ENCODE assay signal across 26 cellular contexts in the genomic region with DNA sequence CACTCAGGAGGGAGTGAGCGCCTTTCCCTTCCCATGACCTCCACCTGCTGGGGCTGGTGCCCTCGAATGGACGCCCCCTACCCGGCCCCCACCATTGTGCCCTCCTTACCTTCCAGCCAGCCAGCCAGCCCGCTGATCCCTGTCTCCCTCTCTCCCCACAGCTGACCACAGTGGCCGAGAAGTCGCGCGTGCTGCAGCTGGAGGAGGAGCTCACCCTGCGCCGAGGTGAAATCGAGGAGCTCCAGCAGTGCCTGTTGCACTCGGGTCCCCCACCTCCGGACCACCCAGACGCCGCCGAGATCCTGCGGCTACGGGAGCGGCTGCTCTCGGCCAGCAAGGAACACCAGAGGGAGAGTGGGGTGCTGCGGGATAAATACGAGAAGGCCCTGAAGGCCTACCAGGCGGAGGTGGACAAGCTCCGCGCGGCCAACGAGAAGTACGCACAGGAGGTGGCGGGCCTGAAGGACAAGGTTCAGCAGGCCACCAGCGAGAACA.
A peak's percentile ranks its signal among the peaks of the same experiment; 100 is the strongest.
DNase-seq lines count a peak whose midpoint lies in the region; ATAC-seq, FAIRE-seq and TF ChIP-seq lines count a peak whose summit lies in the region.
"Had no signal": no experiment of that assay in that cellular context is flagged by ENCODE, and none has a peak within 500 bp of the region (broad histone marks: within the 10 kb centered on the region; RNA-seq: fewer than 3 reads in every experiment).

No MANE protein-coding gene starts in this region.

- H3K27me3 Mint-ChIP-seq in neural progenitor cell (ENCODE audit: insufficient read depth, low read depth) = peaks cover 2% of the 10 kb centered on the region
- H3K27me3 Mint-ChIP-seq: CD8-positive, alpha-beta memory T cell; IgD-negative memory B cell had no signal

- RAD21 ChIA-PET in GM12878 (lab: Charles Lee; ENCODE audit: unreplicated experiment) = interaction anchor here (1.4 kb wide), 1 partner anchor 25 kb away, joined by 4 read pairs; no protein-coding TSS in a partner anchor

- H2AFZ ChIP-seq in HepG2 (ENCODE audit: low read length) (no peak overlapping the region), GM12878 (ENCODE audit: control insufficient read depth, low read depth, low read length) (no peak overlapping the region), neural progenitor cell (replicated peaks) (no peak overlapping the region)

- no peaks in the 10 kb centered on the region for H3K9me3 Mint-ChIP-seq in neural progenitor cell
- H3K9me3 Mint-ChIP-seq: CD4-positive, CD25-positive, alpha-beta regulatory T cell; CD8-positive, alpha-beta memory T cell; HFFc6; IgD-negative memory B cell had no signal

- peaks cover under 1% of the 10 kb centered on the region for H3F3A ChIP-seq in neural progenitor cell (ENCODE audit: low read depth)

- peak overlapping the region; percentile 72 for H3K27ac Mint-ChIP-seq in neural progenitor cell
- H3K27ac Mint-ChIP-seq: CD4-positive, CD25-positive, alpha-beta regulatory T cell; CD8-positive, alpha-beta memory T cell; HFFc6; IgD-negative memory B cell had no signal

- no peaks in the 10 kb centered on the region for H4K20me1 ChIP-seq in HepG2 (ENCODE audit: insufficient read depth, low read length)
- no peaks in the 10 kb centered on the region; the same call in 1 of the 2 replicates for H4K20me1 ChIP-seq in GM12878 (ENCODE audit: control insufficient read depth, insufficient read depth)
- H4K20me1 ChIP-seq in neural progenitor cell (ENCODE audit: low read depth) = peaks cover 9% of the 10 kb centered on the region

- no peak for FAIRE-seq in HepG2 (lab: Jason Lieb, UNC)
- FAIRE-seq in GM12878 (lab: Jason Lieb, UNC) = no peak
- FAIRE-seq: A204.1, GM12891, GM18507 had no signal

- in situ Hi-C loops in HepG2 (cut with HindIII; ENCODE audit: extremely low pct_ligation_motif_present, low pct_unique_long_range_greater_than_20kb) = no loop called here
- in situ Hi-C loops in GM12878 (cut with MboI) = no loop called here

- TF ChIP-seq POLR2A in HepG2 (IDR thresholded peaks at IDR 0.05; ENCODE audit: insufficient read depth in 1 of 2, low read depth in 2 of 2, low read length in 2 of 2) (no peak), right lobe of liver (IDR thresholded peaks at IDR 0.05) (no peak), GM12878 (IDR thresholded peaks at IDR 0.05; ENCODE audit: low read depth, low read length) (peak; percentile 40; the same call in 1 of the 2 replicates)

- TF ChIP-seq RAD21 in HepG2 (CRISPR knock-in tag; IDR thresholded peaks at IDR 0.05) (no peak), GM12878 (IDR thresholded peaks at IDR 0.05; ENCODE audit: insufficient read depth, low read depth, low read length) (no peak)

- H3K36me3 ChIP-seq in HepG2 (replicated peaks in 1 of 2; ENCODE audit: control insufficient read depth in 1 of 2, insufficient read depth in 2 of 2, low read length in 2 of 2) (peaks cover 4 to 15% of the 10 kb centered on the region in 2 experiments; a peak in 3 of 5 replicates), right lobe of liver (no peaks in the 10 kb centered on the region), GM12878 (ENCODE audit: control insufficient read depth in 2 of 2, insufficient read depth in 2 of 2, low read length in 1 of 2) (peaks cover 6 to 21% of the 10 kb centered on the region in 2 experiments; a peak in 3 of 4 replicates), neural progenitor cell (no peaks in the 10 kb centered on the region)
- H3K36me3 ChIP-seq: BE2C had no signal

- intact Hi-C loops in HepG2 (cut with micrococcal nuclease; ENCODE audit: unreplicated experiment) = no loop called here
- intact Hi-C loops in right lobe of liver (cut with DNase I) = loop anchor here in 1 of 2 donors (10.0 kb wide), 1 partner anchor 51 kb away; no protein-coding TSS in a partner anchor
- intact Hi-C loops in GM12878 (cut with micrococcal nuclease; ENCODE audit: unreplicated experiment) = no loop called here

- no peak overlapping the region for H3K4me3 Mint-ChIP-seq in neural progenitor cell
- H3K4me3 Mint-ChIP-seq: CD4-positive, CD25-positive, alpha-beta regulatory T cell; CD8-positive, alpha-beta memory T cell; HFFc6 had no signal

- H3K4me3 ChIP-seq in HepG2 (replicated peaks in 1 of 3; ENCODE audit: insufficient read depth in 1 of 3, low read depth in 2 of 3, low read length in 3 of 3) = no peak overlapping the region
- no peak overlapping the region for H3K4me3 ChIP-seq in right lobe of liver
- H3K4me3 ChIP-seq in GM12878 = no peak overlapping the region
- H3K4me3 ChIP-seq in neural progenitor cell = no peak overlapping the region

- SMC1A ChIA-PET in GM12878 (lab: Charles Lee; ENCODE audit: uncharacterized antibody, unreplicated experiment) = interaction anchor here (1.2 kb wide), 1 partner anchor 170 kb away, joined by 3 read pairs; no protein-coding TSS in a partner anchor

- BruUV-seq in HepG2 (replicated peaks; lab: Mats Ljungman, UMichigan) = no TSS peak
- no TSS peak for BruUV-seq in GM12878 (replicated peaks; lab: Mats Ljungman, UMichigan)

- H3K9me3 ChIP-seq in HepG2 (ENCODE audit: low read length) = no peaks in the 10 kb centered on the region
- H3K9me3 ChIP-seq in right lobe of liver = no peaks in the 10 kb centered on the region
- H3K9me3 ChIP-seq in GM12878 (replicated peaks; ENCODE audit: control insufficient read depth, insufficient read depth, low read length) = no peaks in the 10 kb centered on the region
- no peaks in the 10 kb centered on the region for H3K9me3 ChIP-seq in neural progenitor cell (ENCODE audit: low read depth)
- H3K9me3 ChIP-seq: BE2C had no signal

- no peak overlapping the region for H3K4me2 ChIP-seq in HepG2 (ENCODE audit: low read depth, low read length)
- H3K4me2 ChIP-seq in GM12878 (ENCODE audit: control insufficient read depth, insufficient read depth) = no peak overlapping the region
- no peak overlapping the region for H3K4me2 ChIP-seq in neural progenitor cell

- CTCF ChIA-PET in HepG2 (lab: Yijun Ruan, JAX; ENCODE audit: low intra/inter-chr PET ratio, low total read pairs) (no interaction called here), GM12878 (lab: Yijun Ruan, JAX) (interaction anchor here (1.0 to 1.1 kb wide), 2 partner anchors 25 to 73 kb away, joined by 3 read pairs; no protein-coding TSS in a partner anchor)

- H3K79me2 ChIP-seq in HepG2 (ENCODE audit: insufficient read depth, low read length) (no peaks in the 10 kb centered on the region), GM12878 (ENCODE audit: control insufficient read depth, insufficient read depth, low read length) (no peaks in the 10 kb centered on the region), neural progenitor cell (ENCODE audit: low read depth) (no peaks in the 10 kb centered on the region)

- POLR2A ChIA-PET in HepG2 (lab: Yijun Ruan, JAX) = no interaction called here
- POLR2A ChIA-PET in GM12878 (lab: Charles Lee) = no interaction called here

- H3K4me1 ChIP-seq in HepG2 (ENCODE audit: insufficient read depth, low read length) (peaks cover 5% of the 10 kb centered on the region), right lobe of liver (peaks cover 0 to 7% (median 3%) of the 10 kb centered on the region in 4 donors), GM12878 (ENCODE audit: control insufficient read depth, insufficient read depth, low read length) (no peaks in the 10 kb centered on the region; the same call in 1 of the 2 replicates), neural progenitor cell (peaks cover 8% of the 10 kb centered on the region)

- peaks cover 16% of the 10 kb centered on the region for H3K36me3 Mint-ChIP-seq in neural progenitor cell
- H3K36me3 Mint-ChIP-seq: CD4-positive, CD25-positive, alpha-beta regulatory T cell; IgD-negative memory B cell had no signal

- no peak for DNase-seq in HepG2 (ENCODE audit: low spot score)
- no peak for DNase-seq in right lobe of liver
- no peak for DNase-seq in GM12878 (ENCODE audit: low read depth, low spot score)
- no peak for DNase-seq in neural progenitor cell (ENCODE audit: low spot score)
- DNase-seq in substantia nigra (lab: John Stamatoyannopoulos, UW) = no peak
- no peak for DNase-seq in germinal center (ENCODE audit: low spot score)
- no peak for DNase-seq in NCI-H510A treated with DMSO at 0.1 percent for 48 hours (lab: John Stamatoyannopoulos, UW)
- DNase-seq: ACHN; BE2C; C1 segment of cervical spinal cord; CD4-positive, CD25-positive, alpha-beta regulatory T cell; CD8-positive, alpha-beta memory T cell; COR-L47; DMS 273 treated with DMSO at 0.1 percent for 48 hours; DMS53; DND-41; EL; HFFc6; KBM-7 had no signal

- H3K27ac ChIP-seq in HepG2 (ENCODE audit: extremely low read length, insufficient read depth, low read length) (no peak overlapping the region), right lobe of liver (no peak overlapping the region), GM12878 (ENCODE audit: control insufficient read depth, insufficient read depth) (no peak overlapping the region), neural progenitor cell (no peak overlapping the region), substantia nigra (ENCODE audit: low read depth, low read length, poor library complexity, severe bottlenecking) (peak overlapping the region; percentile 51)
- H3K27ac ChIP-seq: HL-60 had no signal

- 95% methylated on average over 30 of the region's 31 CpGs for WGBS in HepG2 (ENCODE audit: low lambda C conversion rate)
- 94% methylated on average over 18 of the region's 31 CpGs for WGBS in right lobe of liver (ENCODE audit: insufficient coverage, low coverage, low lambda C conversion rate, missing lambda C conversion rate)
- WGBS in GM12878 (ENCODE audit: insufficient coverage, insufficient replicate concordance, low lambda C conversion rate, missing lambda C conversion rate) = 98% methylated on average over 31 of the region's 31 CpGs

- TF ChIP-seq EP300 in HepG2 (IDR thresholded peaks at IDR 0.05; ENCODE audit: low read depth in 2 of 2, low read length in 2 of 2) = no peak
- no peak for TF ChIP-seq EP300 in HepG2 (CRISPR knock-in tag; IDR thresholded peaks at IDR 0.05; ENCODE audit: borderline replicate concordance)
- no peak for TF ChIP-seq EP300 in GM12878 (IDR thresholded peaks at IDR 0.05; ENCODE audit: borderline replicate concordance in 1 of 2, control insufficient read depth in 1 of 2, low read depth in 2 of 2, low read length in 2 of 2)

- no peak for ATAC-seq in HepG2
- ATAC-seq in right lobe of liver = no peak
- ATAC-seq in GM12878 = no peak
- ATAC-seq in GM21723 (IDR thresholded peaks at IDR 0.05; ENCODE audit: unreplicated experiment) = no peak
- ATAC-seq: HCT116 had no signal

- TF ChIP-seq CTCF in HepG2 (CRISPR knock-in tag; IDR thresholded peaks at IDR 0.05) (no peak), right lobe of liver (IDR thresholded peaks at IDR 0.05) (no peak), GM12878 (IDR thresholded peaks at IDR 0.05 in 2 of 3, conservative IDR thresholded peaks at IDR 0.05 in 1 of 3; ENCODE audit: control insufficient read depth in 2 of 3, extremely low read depth in 1 of 3, insufficient read depth in 1 of 3, low read depth in 3 of 3, low read length in 3 of 3) (no peak), neural progenitor cell (IDR thresholded peaks at IDR 0.05) (no peak)

- peaks cover 21% of the 10 kb centered on the region for H3K4me1 Mint-ChIP-seq in neural progenitor cell

- no peaks in the 10 kb centered on the region for H3K27me3 ChIP-seq in HepG2 (ENCODE audit: control insufficient read depth in 1 of 2, insufficient read depth in 2 of 2, low read length in 2 of 2)
- no peaks in the 10 kb centered on the region for H3K27me3 ChIP-seq in right lobe of liver
- H3K27me3 ChIP-seq in GM12878 (replicated peaks in 1 of 2; ENCODE audit: control insufficient read depth in 2 of 2, insufficient read depth in 2 of 2, low read length in 1 of 2) = no peaks in the 10 kb centered on the region
- peaks cover 29% of the 10 kb centered on the region for H3K27me3 ChIP-seq in neural progenitor cell
- H3K27me3 ChIP-seq: BE2C had no signal

- H3K9ac ChIP-seq in HepG2 (ENCODE audit: insufficient read depth, low read depth, low read length) = no peak overlapping the region
- H3K9ac ChIP-seq in GM12878 (ENCODE audit: control insufficient read depth, insufficient read depth, low read length) = no peak overlapping the region
- no peak overlapping the region for H3K9ac ChIP-seq in neural progenitor cell
